In the genomic region with DNA sequence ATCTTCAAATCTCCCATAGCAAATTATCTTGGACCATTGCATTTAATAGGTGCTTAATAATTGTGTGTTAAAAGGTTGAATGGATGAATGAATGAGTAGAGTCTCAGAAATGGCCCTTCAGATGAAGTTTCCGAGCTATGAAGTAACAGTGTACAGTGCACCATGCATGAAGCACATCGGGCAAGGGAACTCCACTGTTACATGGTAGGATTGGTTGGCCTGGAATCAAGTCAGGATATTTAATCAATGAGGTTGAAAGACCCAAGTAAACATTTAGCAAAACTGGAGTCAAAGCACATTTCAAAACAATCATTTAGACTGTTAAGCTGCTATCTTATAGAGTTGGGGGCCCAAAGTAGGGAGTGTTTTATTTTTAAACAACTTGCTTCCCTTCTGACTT, we compare ENCODE assay signal across 33 cellular contexts.
"Had no signal": no experiment of that assay in that cellular context is flagged by ENCODE, and none has a peak within 500 bp of the region (broad histone marks: within the 10 kb centered on the region; RNA-seq: fewer than 3 reads in every experiment).

No MANE protein-coding gene starts in this region.

- H3K9me3 Mint-ChIP-seq: activated B cell treated with CpG ODN at 0.5 μM for 24 hours; activated CD8-positive, alpha-beta T cell treated with anti-CD3 and anti-CD28 coated beads for 36 hours; activated naive CD4-positive, alpha-beta T cell treated with anti-CD3 and anti-CD28 coated beads, Interleukin-2, amount 50 U/mL, for 24 hours; activated naive CD8-positive, alpha-beta T cell treated with anti-CD3 and anti-CD28 coated beads for 36 hours; activated naive CD8-positive, alpha-beta T cell treated with anti-CD3 and anti-CD28 coated beads, Interleukin-2, amount 50 U/mL, for 24 hours; activated T-cell treated with anti-CD3 and anti-CD28 coated beads, Interleukin-2, amount 50 U/mL, for 4 hours; activated T-helper 17 cell treated with anti-CD3 and anti-CD28 coated beads, Interleukin-2, amount 50 U/mL, for 72 hours; effector memory CD8-positive, alpha-beta T cell; T-helper 2 cell treated with Interferon-gamma antibody and Interleukin-4, amounts not matched to agents 5 μg/mL and 100 μg/mL, for 36 hours had no signal

- H3K4me1 Mint-ChIP-seq: activated B cell treated with CpG ODN at 0.5 μM for 24 hours; activated naive CD4-positive, alpha-beta T cell treated with anti-CD3 and anti-CD28 coated beads, Interleukin-2, amount 50 U/mL, for 24 hours; activated naive CD8-positive, alpha-beta T cell treated with anti-CD3 and anti-CD28 coated beads for 36 hours; activated naive CD8-positive, alpha-beta T cell treated with anti-CD3 and anti-CD28 coated beads, Interleukin-2, amount 50 U/mL, for 24 hours; activated T-helper 17 cell treated with anti-CD3 and anti-CD28 coated beads, Interleukin-2, amount 50 U/mL, for 72 hours; T-helper 17 cell had no signal

- ATAC-seq: activated CD4-positive, CD25-positive, alpha-beta regulatory T cell treated with anti-CD3 and anti-CD28 coated beads, Interleukin-2, amount 50 U/mL, for 24 hours; activated CD8-positive, alpha-beta T cell treated with anti-CD3 and anti-CD28 coated beads for 36 hours; activated naive CD8-positive, alpha-beta T cell treated with anti-CD3 and anti-CD28 coated beads, Interleukin-2, amount 50 U/mL, for 24 hours; activated T-cell treated with anti-CD3 and anti-CD28 coated beads, Interleukin-2, amount 50 U/mL, for 4 hours; activated T-helper 17 cell treated with anti-CD3 and anti-CD28 coated beads, Interleukin-2, amount 50 U/mL, for 72 hours; body of pancreas; effector memory CD8-positive, alpha-beta T cell; gastrocnemius medialis; heart left ventricle; T-helper 17 cell had no signal

- H3K4me3 ChIP-seq: adrenal gland, body of pancreas, esophagus muscularis mucosa, gastrocnemius medialis, heart left ventricle had no signal

- H3K4me1 ChIP-seq: adrenal gland, body of pancreas, foreskin keratinocyte, heart left ventricle had no signal

- H3K27ac Mint-ChIP-seq: activated B cell treated with CpG ODN at 0.5 μM for 24 hours; activated CD8-positive, alpha-beta T cell treated with anti-CD3 and anti-CD28 coated beads for 36 hours; activated naive CD4-positive, alpha-beta T cell treated with anti-CD3 and anti-CD28 coated beads, Interleukin-2, amount 50 U/mL, for 24 hours; activated naive CD8-positive, alpha-beta T cell treated with anti-CD3 and anti-CD28 coated beads for 36 hours; activated naive CD8-positive, alpha-beta T cell treated with anti-CD3 and anti-CD28 coated beads, Interleukin-2, amount 50 U/mL, for 24 hours; activated T-helper 17 cell treated with anti-CD3 and anti-CD28 coated beads, Interleukin-2, amount 50 U/mL, for 72 hours; effector memory CD8-positive, alpha-beta T cell; T-helper 17 cell; T-helper 2 cell treated with Interferon-gamma antibody and Interleukin-4, amounts not matched to agents 5 μg/mL and 100 μg/mL, for 36 hours had no signal

- H3K4me3 Mint-ChIP-seq: activated B cell treated with CpG ODN at 0.5 μM for 24 hours; activated CD8-positive, alpha-beta T cell treated with anti-CD3 and anti-CD28 coated beads for 36 hours; activated naive CD4-positive, alpha-beta T cell treated with anti-CD3 and anti-CD28 coated beads, Interleukin-2, amount 50 U/mL, for 24 hours; activated naive CD8-positive, alpha-beta T cell treated with anti-CD3 and anti-CD28 coated beads for 36 hours; activated naive CD8-positive, alpha-beta T cell treated with anti-CD3 and anti-CD28 coated beads, Interleukin-2, amount 50 U/mL, for 24 hours; activated T-cell treated with anti-CD3 and anti-CD28 coated beads, Interleukin-2, amount 50 U/mL, for 4 hours; activated T-helper 17 cell treated with anti-CD3 and anti-CD28 coated beads, Interleukin-2, amount 50 U/mL, for 72 hours; effector memory CD8-positive, alpha-beta T cell; T-helper 17 cell; T-helper 2 cell treated with Interferon-gamma antibody and Interleukin-4, amounts not matched to agents 5 μg/mL and 100 μg/mL, for 36 hours had no signal

- H3K9me3 ChIP-seq: adrenal gland, body of pancreas, esophagus muscularis mucosa, gastrocnemius medialis, heart left ventricle had no signal

- H3K27me3 ChIP-seq: adrenal gland, body of pancreas, gastrocnemius medialis had no signal

- DNase-seq: activated B cell treated with CpG ODN at 0.5 μM for 24 hours; activated CD4-positive, alpha-beta T cell treated with anti-CD3 and anti-CD28 coated beads for 48 hours; activated CD4-positive, alpha-beta T cell treated with anti-CD3 and anti-CD28 coated beads, Interleukin-2, amount 50 U/mL, for 1 hour; activated CD4-positive, alpha-beta T cell treated with anti-CD3 and anti-CD28 coated beads, Interleukin-2, amount 50 U/mL, for 48 hours; activated CD8-positive, alpha-beta memory T cell treated with anti-CD3 and anti-CD28 coated beads for 24 hours; activated CD8-positive, alpha-beta T cell treated with anti-CD3 and anti-CD28 coated beads for 36 hours; activated effector memory CD4-positive, alpha-beta T cell treated with Interleukin-2 at 50 U/mL for 16 hours; activated gamma-delta T cell treated with Interleukin-2 at 50 U/mL for 16 hours; activated naive CD4-positive, alpha-beta T cell treated with Interleukin-2 at 50 U/mL for 16 hours; activated naive CD8-positive, alpha-beta T cell treated with anti-CD3 and anti-CD28 coated beads for 36 hours; activated naive CD8-positive, alpha-beta T cell treated with anti-CD3 and anti-CD28 coated beads, Interleukin-2, amount 50 U/mL, for 24 hours; activated T-cell treated with anti-CD3 and anti-CD28 coated beads, Interleukin-2, amount 50 U/mL, for 4 hours; adrenal gland; amygdala; aorta; body of pancreas; cortex of kidney; dermis blood vessel endothelial cell; effector CD4-positive, alpha-beta T cell; effector memory CD8-positive, alpha-beta T cell; erythroblast; foreskin keratinocyte; gastrocnemius medialis; glutamatergic neuron; heart left ventricle; T-helper 17 cell; T1000; WERI-Rb-1 had no signal

- H3K27ac ChIP-seq: adrenal gland, body of pancreas, esophagus muscularis mucosa, foreskin keratinocyte, gastrocnemius medialis, heart left ventricle, WERI-Rb-1 had no signal

- H3K36me3 ChIP-seq: adrenal gland, esophagus muscularis mucosa, gastrocnemius medialis, heart left ventricle, WERI-Rb-1 had no signal

- H3K36me3 Mint-ChIP-seq: activated naive CD4-positive, alpha-beta T cell treated with anti-CD3 and anti-CD28 coated beads, Interleukin-2, amount 50 U/mL, for 24 hours; activated naive CD8-positive, alpha-beta T cell treated with anti-CD3 and anti-CD28 coated beads for 36 hours had no signal
